Comparison of ENCODE assay signal across 14 cellular contexts in genomic region chr20:4681971-4682370, GRCh38. TPM values are rescaled to one million over a fixed set of nuclear protein-coding genes. Genes with fewer than 3 reads are reported as not detected.
DNase-seq lines count a peak whose midpoint lies in the region; ATAC-seq, FAIRE-seq and TF ChIP-seq lines count a peak whose summit lies in the region.
"Had no signal": no experiment of that assay in that cellular context is flagged by ENCODE, and none has a peak within 500 bp of the region (broad histone marks: within the 10 kb centered on the region; RNA-seq: fewer than 3 reads in every experiment).

No MANE protein-coding gene starts in this region.

- no peaks in the 10 kb centered on the region for H3K27me3 ChIP-seq in CD4-positive, alpha-beta T cell (ENCODE audit: control insufficient read depth, insufficient read depth, low read length)
- no peaks in the 10 kb centered on the region for H3K27me3 ChIP-seq in brain microvascular endothelial cell (replicated peaks)
- H3K27me3 ChIP-seq: pancreas had no signal

- intact Hi-C loops in CD4-positive, alpha-beta T cell (cut with DNase I, micrococcal nuclease) = no loop called here

- no peaks in the 10 kb centered on the region for H3K27me3 Mint-ChIP-seq in CD4-positive, alpha-beta T cell
- H3K27me3 Mint-ChIP-seq: stimulated activated naive CD8-positive, alpha-beta T cell treated with anti-CD3 and anti-CD28 coated beads, Interleukin-15, amount 100 ng/mL, for 72 hours had no signal

- no peak for ATAC-seq in CD4-positive, alpha-beta T cell (ENCODE audit: poor library complexity)
- ATAC-seq in HG03571 (IDR thresholded peaks at IDR 0.05; ENCODE audit: unreplicated experiment) = no peak
- ATAC-seq: CD8-positive, alpha-beta T cell; pancreas; stimulated activated naive CD8-positive, alpha-beta T cell treated with anti-CD3 and anti-CD28 coated beads, Interleukin-15, amount 100 ng/mL, for 72 hours had no signal

- no peaks in the 10 kb centered on the region for H3K9me3 Mint-ChIP-seq in CD4-positive, alpha-beta T cell
- H3K9me3 Mint-ChIP-seq: activated T-helper 2 cell treated with anti-CD3 and anti-CD28 coated beads, Interferon-gamma antibody, Interleukin-2, Interleukin-4, amounts not matched to agents 10 μg/mL and 5 μg/mL and 100 μg/mL, durations not matched to agents 14 hours and 24 hours and 36 hours; CD8-positive, alpha-beta T cell; stimulated activated naive CD8-positive, alpha-beta T cell treated with anti-CD3 and anti-CD28 coated beads, Interleukin-15, amount 100 ng/mL, for 72 hours had no signal

- WGBS in mesodermal cell (ENCODE audit: insufficient coverage in 2 of 2), 2 experiments = 90 to 91% methylated on average over 5 of the region's 5 CpGs

- in situ Hi-C loops in brain microvascular endothelial cell (cut with HindIII; ENCODE audit: low pct_ligation_motif_present, low sequenced_read_pairs) = no loop called here

- H3K27ac Mint-ChIP-seq in CD4-positive, alpha-beta T cell = peak overlapping the region; percentile 92
- H3K27ac Mint-ChIP-seq: activated T-helper 2 cell treated with anti-CD3 and anti-CD28 coated beads, Interferon-gamma antibody, Interleukin-2, Interleukin-4, amounts not matched to agents 10 μg/mL and 5 μg/mL and 100 μg/mL, durations not matched to agents 14 hours and 24 hours and 36 hours; CD8-positive, alpha-beta T cell; stimulated activated naive CD8-positive, alpha-beta T cell treated with anti-CD3 and anti-CD28 coated beads, Interleukin-15, amount 100 ng/mL, for 72 hours had no signal

- H3K4me1 ChIP-seq in mesodermal cell (ENCODE audit: control insufficient read depth, insufficient read depth, low read length, poor library complexity, severe bottlenecking) = peaks cover 8% of the 10 kb centered on the region

- H3K4me1 Mint-ChIP-seq in CD4-positive, alpha-beta T cell (ENCODE audit: low read depth) = peaks cover 30% of the 10 kb centered on the region

- no peaks in the 10 kb centered on the region for H3K9me3 ChIP-seq in CD4-positive, alpha-beta T cell (ENCODE audit: control insufficient read depth, low read length)
- H3K9me3 ChIP-seq in mesodermal cell (ENCODE audit: control insufficient read depth, low read length) = no peaks in the 10 kb centered on the region
- H3K9me3 ChIP-seq: pancreas had no signal

- no peaks in the 10 kb centered on the region for H3K36me3 Mint-ChIP-seq in CD4-positive, alpha-beta T cell (ENCODE audit: low read depth)
- H3K36me3 Mint-ChIP-seq: CD8-positive, alpha-beta T cell had no signal

- H3K36me3 ChIP-seq in mesodermal cell (ENCODE audit: control insufficient read depth, insufficient read depth, low read length) (no peaks in the 10 kb centered on the region), brain microvascular endothelial cell (replicated peaks) (no peaks in the 10 kb centered on the region)
- H3K36me3 ChIP-seq: pancreas had no signal

- H3K4me3 Mint-ChIP-seq in CD4-positive, alpha-beta T cell = no peak overlapping the region
- H3K4me3 Mint-ChIP-seq: CD8-positive, alpha-beta T cell; stimulated activated naive CD8-positive, alpha-beta T cell treated with anti-CD3 and anti-CD28 coated beads, Interleukin-15, amount 100 ng/mL, for 72 hours had no signal

- no peak overlapping the region for H3K4me3 ChIP-seq in HFF-Myc (replicated peaks; ENCODE audit: low read depth, low read length)
- H3K4me3 ChIP-seq in mesodermal cell (ENCODE audit: extremely low read depth, insufficient read depth, low read length, poor library complexity, severe bottlenecking) = no peak overlapping the region
- H3K4me3 ChIP-seq in brain microvascular endothelial cell (ENCODE audit: low read depth, low read length) = no peak overlapping the region
- H3K4me3 ChIP-seq: pancreas had no signal

- no peak for FAIRE-seq in HTR-8/SVneo (lab: Jason Lieb, UNC)
- FAIRE-seq: colon, pancreas had no signal

- CTCF ChIA-PET in CD4-positive, alpha-beta T cell (lab: Charles Lee) = no interaction called here

- POLR2A ChIA-PET in CD4-positive, alpha-beta T cell (lab: Charles Lee) = no interaction called here

- TF ChIP-seq CTCF in CD4-positive, alpha-beta T cell (IDR thresholded peaks at IDR 0.05) = no peak
- TF ChIP-seq CTCF in HFF-Myc (IDR thresholded peaks at IDR 0.05; ENCODE audit: low read depth, low read length, missing control alignments) (no peak), brain microvascular endothelial cell (IDR thresholded peaks at IDR 0.05; ENCODE audit: low read depth, low read length, missing control alignments) (no peak)

- DNase-seq in CD4-positive, alpha-beta T cell = no peak
- DNase-seq in HFF-Myc (ENCODE audit: extremely low read depth, low read depth) (peak; percentile 50), dedifferentiated amniotic fluid mesenchymal stem cell (ENCODE audit: extremely low spot score) (peak; percentile 43), NCI-H1105 (lab: John Stamatoyannopoulos, UW) (no peak), HTR-8/SVneo (ENCODE audit: insufficient read length, low spot score) (no peak), brain microvascular endothelial cell (no peak)
- DNase-seq: activated CD4-positive, alpha-beta T cell treated with anti-CD3 and anti-CD28 coated beads for 48 hours; CD8-positive, alpha-beta T cell; pancreas; stimulated activated naive CD8-positive, alpha-beta T cell treated with anti-CD3 and anti-CD28 coated beads, Interleukin-15, amount 100 ng/mL, for 72 hours had no signal

- no peak overlapping the region for H3K27ac ChIP-seq in CD4-positive, alpha-beta T cell (ENCODE audit: low read depth, low read length)
- H3K27ac ChIP-seq in mesodermal cell (ENCODE audit: low read depth, low read length, severe bottlenecking) = peak overlapping the region; percentile 12
- H3K27ac ChIP-seq in brain microvascular endothelial cell = no peak overlapping the region
- H3K27ac ChIP-seq: pancreas had no signal

RNA-seq across cellular contexts. Expression of gene PRNP, which starts 4.3 kb away (rescaled TPM):
- total RNA-seq in CD4-positive, alpha-beta T cell = 100 to 1,000 TPM; 110 to 112 TPM
- polyA plus RNA-seq in mesodermal cell (2013, experiment 1 of 2) = 84.4 TPM
- polyA plus RNA-seq in mesodermal cell (2013, experiment 2 of 2) = 93.7 TPM

RNA-seq across cellular contexts. Expression of gene PRND, which starts 39.7 kb away (rescaled TPM):
- not detected for total RNA-seq in CD4-positive, alpha-beta T cell
- 20.3 TPM for polyA plus RNA-seq in mesodermal cell (2013, experiment 1 of 2)
- polyA plus RNA-seq in mesodermal cell (2013, experiment 2 of 2) = 11.7 TPM
- total RNA-seq: activated T-helper 2 cell treated with anti-CD3 and anti-CD28 coated beads, Interferon-gamma antibody, Interleukin-2, Interleukin-4, amounts not matched to agents 10 μg/mL and 5 μg/mL and 100 μg/mL, durations not matched to agents 14 hours and 24 hours and 36 hours; CD8-positive, alpha-beta T cell had no signal
- polyA plus RNA-seq: pancreas had no signal

Comparison
In these comparisons a context has a peak if more than half of its experiments do, and no peak if none do; other contexts are left out.
1. DNase-seq: peak in HFF-Myc (single experiment) and dedifferentiated amniotic fluid mesenchymal stem cell (single experiment); none in CD4-positive, alpha-beta T cell (0 of 10), NCI-H1105 (single experiment), HTR-8/SVneo (single experiment) and brain microvascular endothelial cell (single experiment).